Comparison of ENCODE assay signal across 1 cellular context in genomic region chr16:28491970-28492474, GRCh38.
TF ChIP-seq lines count a peak whose summit lies in the region.

Gene CLN3 (minus strand): TSS chr16:28492074. CDS start chr16:28491759, 315 bp downstream.

TF ChIP-seq in GM12878, 131 proteins besides CTCF, POLR2A, EP300 and RAD21 (continued from another document):
- TF ChIP-seq, protein P1, sequence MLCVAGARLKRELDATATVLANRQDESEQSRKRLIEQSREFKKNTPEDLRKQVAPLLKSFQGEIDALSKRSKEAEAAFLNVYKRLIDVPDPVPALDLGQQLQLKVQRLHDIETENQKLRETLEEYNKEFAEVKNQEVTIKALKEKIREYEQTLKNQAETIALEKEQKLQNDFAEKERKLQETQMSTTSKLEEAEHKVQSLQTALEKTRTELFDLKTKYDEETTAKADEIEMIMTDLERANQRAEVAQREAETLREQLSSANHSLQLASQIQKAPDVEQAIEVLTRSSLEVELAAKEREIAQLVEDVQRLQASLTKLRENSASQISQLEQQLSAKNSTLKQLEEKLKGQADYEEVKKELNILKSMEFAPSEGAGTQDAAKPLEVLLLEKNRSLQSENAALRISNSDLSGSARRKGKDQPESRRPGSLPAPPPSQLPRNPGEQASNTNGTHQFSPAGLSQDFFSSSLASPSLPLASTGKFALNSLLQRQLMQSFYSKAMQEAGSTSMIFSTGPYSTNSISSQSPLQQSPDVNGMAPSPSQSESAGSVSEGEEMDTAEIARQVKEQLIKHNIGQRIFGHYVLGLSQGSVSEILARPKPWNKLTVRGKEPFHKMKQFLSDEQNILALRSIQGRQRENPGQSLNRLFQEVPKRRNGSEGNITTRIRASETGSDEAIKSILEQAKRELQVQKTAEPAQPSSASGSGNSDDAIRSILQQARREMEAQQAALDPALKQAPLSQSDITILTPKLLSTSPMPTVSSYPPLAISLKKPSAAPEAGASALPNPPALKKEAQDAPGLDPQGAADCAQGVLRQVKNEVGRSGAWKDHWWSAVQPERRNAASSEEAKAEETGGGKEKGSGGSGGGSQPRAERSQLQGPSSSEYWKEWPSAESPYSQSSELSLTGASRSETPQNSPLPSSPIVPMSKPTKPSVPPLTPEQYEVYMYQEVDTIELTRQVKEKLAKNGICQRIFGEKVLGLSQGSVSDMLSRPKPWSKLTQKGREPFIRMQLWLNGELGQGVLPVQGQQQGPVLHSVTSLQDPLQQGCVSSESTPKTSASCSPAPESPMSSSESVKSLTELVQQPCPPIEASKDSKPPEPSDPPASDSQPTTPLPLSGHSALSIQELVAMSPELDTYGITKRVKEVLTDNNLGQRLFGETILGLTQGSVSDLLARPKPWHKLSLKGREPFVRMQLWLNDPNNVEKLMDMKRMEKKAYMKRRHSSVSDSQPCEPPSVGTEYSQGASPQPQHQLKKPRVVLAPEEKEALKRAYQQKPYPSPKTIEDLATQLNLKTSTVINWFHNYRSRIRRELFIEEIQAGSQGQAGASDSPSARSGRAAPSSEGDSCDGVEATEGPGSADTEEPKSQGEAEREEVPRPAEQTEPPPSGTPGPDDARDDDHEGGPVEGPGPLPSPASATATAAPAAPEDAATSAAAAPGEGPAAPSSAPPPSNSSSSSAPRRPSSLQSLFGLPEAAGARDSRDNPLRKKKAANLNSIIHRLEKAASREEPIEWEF (IDR thresholded peaks at IDR 0.05; ENCODE audit: insufficient replicate concordance, low read depth, low read length) = no peak
- TF ChIP-seq RCOR1 (conservative IDR thresholded peaks at IDR 0.05; ENCODE audit: low read depth, low read length) (0 out of 2 replicates have a peak, but pooled peaks have one; percentile 20), NFXL1 (IDR thresholded peaks at IDR 0.05; ENCODE audit: borderline replicate concordance) (no peak), SP1 (IDR thresholded peaks at IDR 0.05; ENCODE audit: low read depth, low read length) (peak; percentile 66), SPI1 (IDR thresholded peaks at IDR 0.05; ENCODE audit: borderline replicate concordance, insufficient read depth, low read depth, low read length) (no peak), NFYA (IDR thresholded peaks at IDR 0.05; ENCODE audit: borderline replicate concordance, low read depth, low read length) (no peak), ZNF384 (IDR thresholded peaks at IDR 0.05; ENCODE audit: borderline replicate concordance, low read depth, low read length) (peak; percentile 99)
- TF ChIP-seq, protein P2, sequence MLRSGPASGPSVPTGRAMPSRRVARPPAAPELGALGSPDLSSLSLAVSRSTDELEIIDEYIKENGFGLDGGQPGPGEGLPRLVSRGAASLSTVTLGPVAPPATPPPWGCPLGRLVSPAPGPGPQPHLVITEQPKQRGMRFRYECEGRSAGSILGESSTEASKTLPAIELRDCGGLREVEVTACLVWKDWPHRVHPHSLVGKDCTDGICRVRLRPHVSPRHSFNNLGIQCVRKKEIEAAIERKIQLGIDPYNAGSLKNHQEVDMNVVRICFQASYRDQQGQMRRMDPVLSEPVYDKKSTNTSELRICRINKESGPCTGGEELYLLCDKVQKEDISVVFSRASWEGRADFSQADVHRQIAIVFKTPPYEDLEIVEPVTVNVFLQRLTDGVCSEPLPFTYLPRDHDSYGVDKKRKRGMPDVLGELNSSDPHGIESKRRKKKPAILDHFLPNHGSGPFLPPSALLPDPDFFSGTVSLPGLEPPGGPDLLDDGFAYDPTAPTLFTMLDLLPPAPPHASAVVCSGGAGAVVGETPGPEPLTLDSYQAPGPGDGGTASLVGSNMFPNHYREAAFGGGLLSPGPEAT (IDR thresholded peaks at IDR 0.05; ENCODE audit: low read depth) = peak; percentile 98
